In the genomic region with DNA sequence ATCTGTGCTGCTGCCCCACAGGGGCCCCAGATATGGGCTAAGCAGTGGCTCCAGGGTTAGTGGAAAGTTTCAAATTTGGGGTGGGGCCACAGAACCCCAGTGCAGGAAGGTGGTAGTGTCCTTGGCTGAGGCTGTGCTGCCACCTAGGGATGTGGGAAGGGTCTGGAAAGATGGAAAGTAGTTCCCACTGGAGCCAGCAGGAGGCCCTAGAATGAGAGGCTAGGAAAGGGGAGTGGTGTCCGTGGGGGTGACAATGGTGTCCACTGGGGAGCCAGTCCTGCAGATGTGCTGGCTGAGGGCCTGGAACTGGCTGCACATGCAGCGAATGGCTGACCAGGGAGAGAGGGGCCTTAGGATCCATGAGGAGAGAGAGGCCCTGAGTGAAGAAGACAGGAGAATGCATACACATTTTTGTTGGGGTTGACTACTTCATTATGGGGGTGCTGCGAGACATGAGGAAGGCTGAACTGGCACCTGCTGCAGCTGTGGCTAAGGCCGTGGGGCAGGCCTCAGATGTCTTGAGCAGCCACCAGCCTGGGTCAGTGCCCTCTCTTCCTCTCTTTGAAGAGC, we compare ENCODE assay signal across 9 cellular contexts. TPM values are rescaled to one million over a fixed set of nuclear protein-coding genes. Genes with fewer than 3 reads are reported as not detected.
DNase-seq lines count a peak whose midpoint lies in the region; ATAC-seq and TF ChIP-seq lines count a peak whose summit lies in the region.
"Had no signal": no experiment of that assay in that cellular context is flagged by ENCODE, and none has a peak within 500 bp of the region (broad histone marks: within the 10 kb centered on the region; RNA-seq: fewer than 3 reads in every experiment).

No MANE protein-coding gene starts in this region.

- H3K27ac ChIP-seq in right lobe of liver = no peak overlapping the region

- no peaks in the 10 kb centered on the region for H3K27me3 ChIP-seq in right lobe of liver

- peak; percentile 62 to 82 (median 70) for ATAC-seq in right lobe of liver
- ATAC-seq in HG03432 (IDR thresholded peaks at IDR 0.05; ENCODE audit: unreplicated experiment) = no peak
- no peak for ATAC-seq in GM19455 (IDR thresholded peaks at IDR 0.05; ENCODE audit: unreplicated experiment)

- no peaks in the 10 kb centered on the region for H3K9me3 Mint-ChIP-seq in activated CD4-positive, alpha-beta T cell treated with anti-CD3 and anti-CD28 coated beads, Interleukin-2, amount 10 ng/mL, durations not matched to agents 24 days and 14 days
- H3K9me3 Mint-ChIP-seq: activated naive CD8-positive, alpha-beta T cell treated with anti-CD3 and anti-CD28 coated beads, Interleukin-2, amount 10 ng/mL, durations not matched to agents 7 days and 5 days had no signal

- H3K4me3 ChIP-seq in astrocyte of the spinal cord (ENCODE audit: low read depth, low read length) (no peak overlapping the region), right lobe of liver (no peak overlapping the region)

- intact Hi-C loops in activated CD4-positive, alpha-beta T cell treated with anti-CD3 and anti-CD28 coated beads, Interleukin-2, amount 10 ng/mL, durations not matched to agents 24 days and 14 days (cut with micrococcal nuclease) = no loop called here
- intact Hi-C loops in right lobe of liver (cut with DNase I) = no loop called here

- no peaks in the 10 kb centered on the region for H3K9me3 ChIP-seq in right lobe of liver

- H3K4me1 ChIP-seq in right lobe of liver = no peaks in the 10 kb centered on the region

- H3K4me1 Mint-ChIP-seq in activated CD4-positive, alpha-beta T cell treated with anti-CD3 and anti-CD28 coated beads, Interleukin-2, amount 10 ng/mL, durations not matched to agents 24 days and 14 days = no peaks in the 10 kb centered on the region
- H3K4me1 Mint-ChIP-seq: activated naive CD8-positive, alpha-beta T cell treated with anti-CD3 and anti-CD28 coated beads, Interleukin-2, amount 10 ng/mL, durations not matched to agents 7 days and 5 days had no signal

- in situ Hi-C loops in astrocyte of the spinal cord (cut with HindIII; ENCODE audit: low sequenced_read_pairs) = no loop called here

- no peak overlapping the region for H3K4me3 Mint-ChIP-seq in activated CD4-positive, alpha-beta T cell treated with anti-CD3 and anti-CD28 coated beads, Interleukin-2, amount 10 ng/mL, durations not matched to agents 24 days and 14 days
- H3K4me3 Mint-ChIP-seq: activated naive CD8-positive, alpha-beta T cell treated with anti-CD3 and anti-CD28 coated beads, Interleukin-2, amount 10 ng/mL, durations not matched to agents 7 days and 5 days had no signal

- no peaks in the 10 kb centered on the region for H3K36me3 Mint-ChIP-seq in activated CD4-positive, alpha-beta T cell treated with anti-CD3 and anti-CD28 coated beads, Interleukin-2, amount 10 ng/mL, durations not matched to agents 24 days and 14 days (ENCODE audit: low read depth)
- H3K36me3 Mint-ChIP-seq: activated naive CD8-positive, alpha-beta T cell treated with anti-CD3 and anti-CD28 coated beads, Interleukin-2, amount 10 ng/mL, durations not matched to agents 7 days and 5 days had no signal

- no peaks in the 10 kb centered on the region for H3K36me3 ChIP-seq in right lobe of liver

- TF ChIP-seq CTCF in astrocyte of the spinal cord (IDR thresholded peaks at IDR 0.05; ENCODE audit: low read depth, low read length) (peak; percentile 75), right lobe of liver (IDR thresholded peaks at IDR 0.05) (peak; percentile 41 to 57 (median 46))

- peak; percentile 11 to 30 for DNase-seq in activated CD4-positive, alpha-beta T cell treated with anti-CD3 and anti-CD28 coated beads, Interleukin-2, amount 50 U/mL, for 48 hours
- DNase-seq in activated CD4-positive, alpha-beta T cell treated with anti-CD3 and anti-CD28 coated beads, Interleukin-2, amount 10 ng/mL, durations not matched to agents 24 days and 14 days = no peak
- peak; percentile 27 for DNase-seq in M059J (ENCODE audit: low read depth)
- DNase-seq in astrocyte of the spinal cord (ENCODE audit: low read depth, low spot score) = peak; percentile 11
- no peak for DNase-seq in right lobe of liver
- DNase-seq in KG1 (lab: John Stamatoyannopoulos, UW) = no peak
- DNase-seq: activated naive CD8-positive, alpha-beta T cell treated with anti-CD3 and anti-CD28 coated beads, Interleukin-2, amount 10 ng/mL, durations not matched to agents 7 days and 5 days had no signal

- H3K27ac Mint-ChIP-seq in activated CD4-positive, alpha-beta T cell treated with anti-CD3 and anti-CD28 coated beads, Interleukin-2, amount 10 ng/mL, durations not matched to agents 24 days and 14 days = no peak overlapping the region
- H3K27ac Mint-ChIP-seq: activated naive CD8-positive, alpha-beta T cell treated with anti-CD3 and anti-CD28 coated beads, Interleukin-2, amount 10 ng/mL, durations not matched to agents 7 days and 5 days had no signal

- WGBS in right lobe of liver (ENCODE audit: insufficient coverage, low coverage, low lambda C conversion rate, missing lambda C conversion rate) = 40% methylated on average over 1 of the region's 4 CpGs

- no peaks in the 10 kb centered on the region for H3K27me3 Mint-ChIP-seq in activated CD4-positive, alpha-beta T cell treated with anti-CD3 and anti-CD28 coated beads, Interleukin-2, amount 10 ng/mL, durations not matched to agents 24 days and 14 days

- TF ChIP-seq POLR2A in right lobe of liver (IDR thresholded peaks at IDR 0.05) = no peak

RNA-seq across cellular contexts. Expression of a gene that starts 21.1 kb away (rescaled TPM):
- total RNA-seq in activated CD4-positive, alpha-beta T cell treated with anti-CD3 and anti-CD28 coated beads, Interleukin-2, amount 10 ng/mL, durations not matched to agents 24 days and 14 days = not detected in 2 replicates
- total RNA-seq in M059J (2014; rRNA removed; shearing (Covaris generic)) = not detected in 2 replicates
- not detected for total RNA-seq in right lobe of liver
- total RNA-seq: activated naive CD8-positive, alpha-beta T cell treated with anti-CD3 and anti-CD28 coated beads, Interleukin-2, amount 10 ng/mL, durations not matched to agents 7 days and 5 days had no signal

RNA-seq across cellular contexts. Expression of a gene that starts 33.3 kb away (rescaled TPM):
- total RNA-seq in activated CD4-positive, alpha-beta T cell treated with anti-CD3 and anti-CD28 coated beads, Interleukin-2, amount 10 ng/mL, durations not matched to agents 24 days and 14 days = 104 and 105 TPM in 2 replicates
- 86.3 and 93.2 TPM in 2 replicates for total RNA-seq in M059J (2014; rRNA removed; shearing (Covaris generic))
- total RNA-seq in right lobe of liver = 10 to 100 TPM; 37.8 to 58.1 (median 48.2) TPM

Comparison
In these comparisons a context has a peak if more than half of its experiments do, and no peak if none do; other contexts are left out.
1. DNase-seq: peak in activated CD4-positive, alpha-beta T cell treated with anti-CD3 and anti-CD28 coated beads, Interleukin-2, amount 50 U/mL, for 48 hours (2 of 2), M059J (single experiment) and astrocyte of the spinal cord (single experiment); none in activated CD4-positive, alpha-beta T cell treated with anti-CD3 and anti-CD28 coated beads, Interleukin-2, amount 10 ng/mL, durations not matched to agents 24 days and 14 days (single experiment), right lobe of liver (0 of 3) and KG1 (single experiment).
2. ATAC-seq: peak in right lobe of liver (4 of 4); none in HG03432 (single experiment) and GM19455 (single experiment).